In genomic region chr3:114553949-114554593, GRCh38 we compare ENCODE assay signal across 15 cellular contexts.
"Had no signal": no experiment of that assay in that cellular context is flagged by ENCODE, and none has a peak within 500 bp of the region (broad histone marks: within the 10 kb centered on the region; RNA-seq: fewer than 3 reads in every experiment).

No MANE protein-coding gene starts in this region.

- H3K9me3 Mint-ChIP-seq: activated T-cell treated with anti-CD3 and anti-CD28 coated beads, Interleukin-2, amount 50 U/mL, for 24 hours; naive B cell had no signal

- H3K27ac ChIP-seq: esophagus squamous epithelium, pancreas, skin epidermis, stomach had no signal

- H3K9me3 ChIP-seq: esophagus squamous epithelium, pancreas, stomach had no signal

- H3K27me3 ChIP-seq: esophagus squamous epithelium, pancreas, stomach had no signal

- H3K27ac Mint-ChIP-seq: activated CD8-positive, alpha-beta memory T cell treated with anti-CD3 and anti-CD28 coated beads, Interleukin-2, amount 10 ng/mL, durations not matched to agents 7 days and 5 days; activated naive CD8-positive, alpha-beta T cell; activated T-cell treated with anti-CD3 and anti-CD28 coated beads, Interleukin-2, amount 50 U/mL, for 24 hours; naive B cell had no signal

- H3K36me3 ChIP-seq: esophagus squamous epithelium, pancreas, stomach had no signal

- H3K4me1 Mint-ChIP-seq: activated CD8-positive, alpha-beta memory T cell treated with anti-CD3 and anti-CD28 coated beads, Interleukin-2, amount 10 ng/mL, durations not matched to agents 7 days and 5 days; naive B cell had no signal

- H3K4me3 Mint-ChIP-seq: activated CD8-positive, alpha-beta memory T cell treated with anti-CD3 and anti-CD28 coated beads, Interleukin-2, amount 10 ng/mL, durations not matched to agents 7 days and 5 days; activated naive CD8-positive, alpha-beta T cell; activated T-cell treated with anti-CD3 and anti-CD28 coated beads, Interleukin-2, amount 50 U/mL, for 24 hours; naive B cell had no signal

- ATAC-seq: activated CD4-positive, CD25-positive, alpha-beta regulatory T cell treated with anti-CD3 and anti-CD28 coated beads, Interleukin-2, amount 50 U/mL, for 24 hours; activated CD8-positive, alpha-beta memory T cell treated with anti-CD3 and anti-CD28 coated beads, Interleukin-2, amount 10 ng/mL, durations not matched to agents 7 days and 5 days; pancreas had no signal

- DNase-seq: activated CD4-positive, alpha-beta T cell treated with anti-CD3 and anti-CD28 coated beads, Interleukin-2, amount 50 U/mL, for 48 hours; activated CD8-positive, alpha-beta memory T cell treated with anti-CD3 and anti-CD28 coated beads, Interleukin-2, amount 10 ng/mL, durations not matched to agents 7 days and 5 days; activated effector memory CD4-positive, alpha-beta T cell treated with anti-CD3 and anti-CD28 coated beads, Interleukin-2, amount 50 U/mL, for 16 hours; activated T-cell treated with anti-CD3 and anti-CD28 coated beads, Interleukin-2, amount 50 U/mL, for 24 hours; esophagus squamous epithelium; foreskin fibroblast; head of caudate nucleus; islet precursor cell; naive B cell; pancreas; stomach; T-helper 2 cell had no signal

- H3K4me3 ChIP-seq: esophagus squamous epithelium, pancreas, skin epidermis, stomach had no signal

- H3K27me3 Mint-ChIP-seq: activated CD8-positive, alpha-beta memory T cell treated with anti-CD3 and anti-CD28 coated beads, Interleukin-2, amount 10 ng/mL, durations not matched to agents 7 days and 5 days; activated naive CD8-positive, alpha-beta T cell; activated T-cell treated with anti-CD3 and anti-CD28 coated beads, Interleukin-2, amount 50 U/mL, for 24 hours; naive B cell had no signal

- H3K36me3 Mint-ChIP-seq: activated CD8-positive, alpha-beta memory T cell treated with anti-CD3 and anti-CD28 coated beads, Interleukin-2, amount 10 ng/mL, durations not matched to agents 7 days and 5 days had no signal
